32 cellular contexts compared by ENCODE assay signal in genomic region chr17:40793800-40794199, GRCh38. TPM values are rescaled to one million over a fixed set of nuclear protein-coding genes. Genes with fewer than 3 reads are reported as not detected.
"Had no signal": no experiment of that assay in that cellular context is flagged by ENCODE, and none has a peak within 500 bp of the region (broad histone marks: within the 10 kb centered on the region; RNA-seq: fewer than 3 reads in every experiment).

No MANE protein-coding gene starts in this region.

- H3K36me3 ChIP-seq: heart left ventricle, stomach, suprapubic skin, vagina, WERI-Rb-1 had no signal

- H3K9me3 ChIP-seq: body of pancreas, heart left ventricle, stomach, suprapubic skin, vagina had no signal

- H3K4me3 ChIP-seq: body of pancreas, heart left ventricle, smooth muscle cell, stomach, suprapubic skin, vagina had no signal

- H3K79me2 ChIP-seq: parathyroid adenoma had no signal

- ATAC-seq: activated CD8-positive, alpha-beta memory T cell treated with anti-CD3 and anti-CD28 coated beads, Interleukin-2, amount 10 ng/mL, durations not matched to agents 7 days and 5 days; activated CD8-positive, alpha-beta T cell treated with anti-CD3 and anti-CD28 coated beads for 36 hours; activated naive CD8-positive, alpha-beta T cell treated with anti-CD3 and anti-CD28 coated beads, Interleukin-2, amount 50 U/mL, for 24 hours; body of pancreas; heart left ventricle; sciatic nerve; stimulated activated memory B cell treated with anti-CD40 and anti-IgM and Interleukin-4, amounts not matched to agents 10 μg/mL and 1 μg/mL and 100 μg/mL, for 72 hours had no signal

- H3K27ac ChIP-seq: body of pancreas, heart left ventricle, parathyroid adenoma, stomach, suprapubic skin, vagina, WERI-Rb-1 had no signal

- DNase-seq: activated CD4-positive, alpha-beta T cell treated with anti-CD3 and anti-CD28 coated beads, Interleukin-2, amount 10 ng/mL, durations not matched to agents 7 days and 5 days; activated CD4-positive, CD25-positive, alpha-beta regulatory T cell treated with anti-CD3 and anti-CD28 coated beads, Interleukin-2, amount 50 U/mL, for 72 hours; activated CD8-positive, alpha-beta memory T cell treated with anti-CD3 and anti-CD28 coated beads, Interleukin-2, amount 10 ng/mL, durations not matched to agents 7 days and 5 days; activated CD8-positive, alpha-beta T cell treated with anti-CD3 and anti-CD28 coated beads for 36 hours; activated effector memory CD4-positive, alpha-beta T cell treated with anti-CD3 and anti-CD28 coated beads, Interleukin-2, amount 50 U/mL, for 16 hours; activated naive CD4-positive, alpha-beta T cell treated with anti-CD3 and anti-CD28 coated beads, Interleukin-2, amount 50 U/mL, for 16 hours; activated naive CD8-positive, alpha-beta T cell treated with anti-CD3 and anti-CD28 coated beads, Interleukin-2, amount 50 U/mL, for 24 hours; activated T-cell treated with anti-CD3 and anti-CD28 coated beads for 4 hours; body of pancreas; caudate nucleus; effector CD4-positive, alpha-beta T cell; heart left ventricle; mesendoderm; naive B cell; nucleus accumbens; stimulated activated CD4-positive, alpha-beta T cell treated with anti-CD3 and anti-CD28 coated beads, Interleukin-15, amount 100 ng/mL, for 24 hours; stomach; trophoblast cell; WERI-Rb-1 had no signal

- FAIRE-seq: endometrium, islet of Langerhans, TTC549 had no signal

- H3K9ac ChIP-seq: parathyroid adenoma had no signal

- H2AFZ ChIP-seq: parathyroid adenoma had no signal

- H3K27me3 ChIP-seq: body of pancreas, vagina had no signal

- H3K4me1 ChIP-seq: body of pancreas, parathyroid adenoma, stomach, vagina had no signal

- H3K4me2 ChIP-seq: smooth muscle cell had no signal

RNA-seq across cellular contexts. Expression of gene KRT28, which starts 6.0 kb away (rescaled TPM):
- total RNA-seq: activated CD4-positive, alpha-beta T cell treated with anti-CD3 and anti-CD28 coated beads, Interleukin-2, amount 10 ng/mL, durations not matched to agents 7 days and 5 days; activated CD8-positive, alpha-beta memory T cell treated with anti-CD3 and anti-CD28 coated beads, Interleukin-2, amount 10 ng/mL, durations not matched to agents 7 days and 5 days; activated CD8-positive, alpha-beta T cell treated with anti-CD3 and anti-CD28 coated beads for 36 hours; body of pancreas; epithelial cell of proximal tubule; fibroblast of villous mesenchyme; heart left ventricle; mucosa of gallbladder; sciatic nerve; smooth muscle cell; stomach; vagina had no signal
- polyA plus RNA-seq: heart left ventricle, neural cell, smooth muscle cell, stomach had no signal

RNA-seq across cellular contexts. Expression of gene KRT27, which starts 11.4 kb away (rescaled TPM):
- total RNA-seq: activated CD4-positive, alpha-beta T cell treated with anti-CD3 and anti-CD28 coated beads, Interleukin-2, amount 10 ng/mL, durations not matched to agents 7 days and 5 days; activated CD8-positive, alpha-beta memory T cell treated with anti-CD3 and anti-CD28 coated beads, Interleukin-2, amount 10 ng/mL, durations not matched to agents 7 days and 5 days; activated CD8-positive, alpha-beta T cell treated with anti-CD3 and anti-CD28 coated beads for 36 hours; body of pancreas; epithelial cell of proximal tubule; fibroblast of villous mesenchyme; heart left ventricle; mucosa of gallbladder; stomach; vagina had no signal
- polyA plus RNA-seq: heart left ventricle, neural cell, stomach had no signal

RNA-seq across cellular contexts. Expression of gene KRT26, which starts 21.8 kb away (rescaled TPM):
- total RNA-seq: activated CD4-positive, alpha-beta T cell treated with anti-CD3 and anti-CD28 coated beads, Interleukin-2, amount 10 ng/mL, durations not matched to agents 7 days and 5 days; activated CD8-positive, alpha-beta memory T cell treated with anti-CD3 and anti-CD28 coated beads, Interleukin-2, amount 10 ng/mL, durations not matched to agents 7 days and 5 days; activated CD8-positive, alpha-beta T cell treated with anti-CD3 and anti-CD28 coated beads for 36 hours; body of pancreas; epithelial cell of proximal tubule; fibroblast of villous mesenchyme; heart left ventricle; mucosa of gallbladder; sciatic nerve; smooth muscle cell; stomach; vagina had no signal
- polyA plus RNA-seq: heart left ventricle, neural cell, smooth muscle cell, stomach had no signal

RNA-seq across cellular contexts. Expression of gene KRT25, which starts 38.7 kb away (rescaled TPM):
- total RNA-seq: activated CD4-positive, alpha-beta T cell treated with anti-CD3 and anti-CD28 coated beads, Interleukin-2, amount 10 ng/mL, durations not matched to agents 7 days and 5 days; activated CD8-positive, alpha-beta memory T cell treated with anti-CD3 and anti-CD28 coated beads, Interleukin-2, amount 10 ng/mL, durations not matched to agents 7 days and 5 days; activated CD8-positive, alpha-beta T cell treated with anti-CD3 and anti-CD28 coated beads for 36 hours; body of pancreas; fibroblast of villous mesenchyme; heart left ventricle; mucosa of gallbladder; sciatic nerve; smooth muscle cell; stomach; vagina had no signal
- polyA plus RNA-seq: heart left ventricle, smooth muscle cell, stomach had no signal
